18 cellular contexts compared by ENCODE assay signal in genomic region chr7:70720191-70720873, GRCh38.
A peak's percentile ranks its signal among the peaks of the same experiment; 100 is the strongest.
DNase-seq lines count a peak whose midpoint lies in the region; ATAC-seq, FAIRE-seq and TF ChIP-seq lines count a peak whose summit lies in the region.
"Had no signal": no experiment of that assay in that cellular context is flagged by ENCODE, and none has a peak within 500 bp of the region (broad histone marks: within the 10 kb centered on the region; RNA-seq: fewer than 3 reads in every experiment).

No MANE protein-coding gene starts in this region.

- H3K27me3 ChIP-seq in CD4-positive, alpha-beta T cell (ENCODE audit: control insufficient read depth, insufficient read depth, low read length), result no peaks in the 10 kb centered on the region
- no peaks in the 10 kb centered on the region for H3K27me3 ChIP-seq in GM12878 (replicated peaks in 1 of 2; ENCODE audit: control insufficient read depth in 2 of 2, insufficient read depth in 2 of 2, low read length in 1 of 2)
- H3K27me3 ChIP-seq: neutrophil, sigmoid colon had no signal

- no peak for TF ChIP-seq EP300 in GM12878 (IDR thresholded peaks at IDR 0.05; ENCODE audit: borderline replicate concordance in 1 of 2, control insufficient read depth in 1 of 2, low read depth in 2 of 2, low read length in 2 of 2)

- TF ChIP-seq POLR2A in GM12878 (IDR thresholded peaks at IDR 0.05; ENCODE audit: low read depth, low read length), result no peak

- peak overlapping the region; percentile 2 for H3K27ac Mint-ChIP-seq in CD4-positive, alpha-beta T cell
- H3K27ac Mint-ChIP-seq in natural killer cell, result peak overlapping the region; percentile 82 to 84
- peak overlapping the region in 1 of 2 donors; percentile 15 for H3K27ac Mint-ChIP-seq in T-cell
- H3K27ac Mint-ChIP-seq: activated naive CD4-positive, alpha-beta T cell treated with anti-CD3 and anti-CD28 coated beads for 36 hours had no signal

- no peaks in the 10 kb centered on the region for H3K9me3 Mint-ChIP-seq in CD4-positive, alpha-beta T cell
- H3K9me3 Mint-ChIP-seq in natural killer cell, result no peaks in the 10 kb centered on the region
- H3K9me3 Mint-ChIP-seq in T-cell, result peaks cover 0 to 4% (median 0%) of the 10 kb centered on the region in 3 donors
- H3K9me3 Mint-ChIP-seq: activated naive CD4-positive, alpha-beta T cell treated with anti-CD3 and anti-CD28 coated beads for 36 hours had no signal

- H3K36me3 Mint-ChIP-seq in CD4-positive, alpha-beta T cell (ENCODE audit: low read depth), result no peaks in the 10 kb centered on the region
- H3K36me3 Mint-ChIP-seq in natural killer cell (no peaks in the 10 kb centered on the region), T-cell (no peaks in the 10 kb centered on the region)

- FAIRE-seq in GM12878 (lab: Jason Lieb, UNC), result no peak
- FAIRE-seq: frontal cortex had no signal

- H2AFZ ChIP-seq in GM12878 (ENCODE audit: control insufficient read depth, low read depth, low read length), result peak overlapping the region; percentile 1; the same call in 1 of the 2 replicates

- no peak overlapping the region for H3K4me3 Mint-ChIP-seq in CD4-positive, alpha-beta T cell
- peak overlapping the region; percentile 76 for H3K4me3 Mint-ChIP-seq in natural killer cell
- H3K4me3 Mint-ChIP-seq in T-cell, result no peak overlapping the region
- H3K4me3 Mint-ChIP-seq: activated naive CD4-positive, alpha-beta T cell treated with anti-CD3 and anti-CD28 coated beads for 36 hours had no signal

- no peak overlapping the region for H3K4me3 ChIP-seq in GM12878
- H3K4me3 ChIP-seq: sigmoid colon had no signal

- no peaks in the 10 kb centered on the region for H3K27me3 Mint-ChIP-seq in CD4-positive, alpha-beta T cell
- H3K27me3 Mint-ChIP-seq in natural killer cell (ENCODE audit: low read depth in 2 of 2) (no peaks in the 10 kb centered on the region), T-cell (no peaks in the 10 kb centered on the region)

- H3K27ac ChIP-seq in CD4-positive, alpha-beta T cell (ENCODE audit: low read depth, low read length), result no peak overlapping the region
- H3K27ac ChIP-seq in GM12878 (ENCODE audit: control insufficient read depth, insufficient read depth), result peak overlapping the region; percentile 72
- H3K27ac ChIP-seq: HL-60, neutrophil, sigmoid colon had no signal

- peaks cover 0 to 3% of the 10 kb centered on the region in 2 experiments for H3K36me3 ChIP-seq in GM12878 (ENCODE audit: control insufficient read depth in 2 of 2, insufficient read depth in 2 of 2, low read length in 1 of 2)
- H3K36me3 ChIP-seq: neutrophil, sigmoid colon had no signal

- peaks cover 33% of the 10 kb centered on the region for H3K4me1 ChIP-seq in GM12878 (ENCODE audit: control insufficient read depth, insufficient read depth, low read length)
- H3K4me1 ChIP-seq: sigmoid colon had no signal

- H4K20me1 ChIP-seq in GM12878 (ENCODE audit: control insufficient read depth, insufficient read depth), result no peaks in the 10 kb centered on the region

- CTCF ChIA-PET in CD4-positive, alpha-beta T cell (lab: Charles Lee), result no interaction called here
- CTCF ChIA-PET in GM12878 (lab: Yijun Ruan, JAX) (interaction anchor here (0.7 to 8.3 kb wide), 11 partner anchors 9 to 64 kb away, joined by 3 to 131 read pairs (median 4); no protein-coding TSS in a partner anchor), T-cell (lab: Charles Lee) (interaction anchor here in 1 of 2 donors (0.5 kb wide), 1 partner anchor 76 kb away, joined by 9 read pairs; no protein-coding TSS in a partner anchor)

- peak overlapping the region; percentile 37; the same call in 1 of the 2 replicates for H3K9ac ChIP-seq in GM12878 (ENCODE audit: control insufficient read depth, insufficient read depth, low read length)

- peak; percentile 56 for TF ChIP-seq RAD21 in GM12878 (IDR thresholded peaks at IDR 0.05; ENCODE audit: insufficient read depth, low read depth, low read length)

- H3K4me2 ChIP-seq in GM12878 (ENCODE audit: control insufficient read depth, insufficient read depth), result peak overlapping the region; percentile 4; the same call in 1 of the 2 replicates

- no peaks in the 10 kb centered on the region for H3K9me3 ChIP-seq in CD4-positive, alpha-beta T cell (ENCODE audit: control insufficient read depth, low read length)
- no peaks in the 10 kb centered on the region for H3K9me3 ChIP-seq in GM12878 (replicated peaks; ENCODE audit: control insufficient read depth, insufficient read depth, low read length)
- H3K9me3 ChIP-seq: neutrophil, sigmoid colon had no signal

- peaks cover 77% of the 10 kb centered on the region for H3K79me2 ChIP-seq in GM12878 (ENCODE audit: control insufficient read depth, insufficient read depth, low read length)

- peaks cover 30% of the 10 kb centered on the region for H3K4me1 Mint-ChIP-seq in CD4-positive, alpha-beta T cell (ENCODE audit: low read depth)
- H3K4me1 Mint-ChIP-seq in natural killer cell, result peaks cover 78 to 84% of the 10 kb centered on the region in 2 donors
- H3K4me1 Mint-ChIP-seq in T-cell, result peaks cover 18 to 51% (median 38%) of the 10 kb centered on the region in 3 donors

- in situ Hi-C loops in GM12878 (cut with MboI), result no loop called here

- intact Hi-C loops in CD4-positive, alpha-beta T cell (cut with DNase I, micrococcal nuclease), result no loop called here
- intact Hi-C loops in GM12878 (cut with micrococcal nuclease; ENCODE audit: unreplicated experiment) (no loop called here), natural killer cell (cut with micrococcal nuclease) (no loop called here)

- POLR2A ChIA-PET in CD4-positive, alpha-beta T cell (lab: Charles Lee), result interaction anchor here (1.1 kb wide), 1 partner anchor 30 kb away, joined by 3 read pairs; no protein-coding TSS in a partner anchor
- POLR2A ChIA-PET in GM12878 (lab: Charles Lee) (interaction anchor here (0.6 to 2.1 kb wide), 7 partner anchors 10 to 57 kb away, joined by 3 to 7 read pairs (median 4); no protein-coding TSS in a partner anchor), T-cell (lab: Charles Lee) (no interaction called here)

- no peak for TF ChIP-seq CTCF in CD4-positive, alpha-beta T cell (IDR thresholded peaks at IDR 0.05)
- 0 out of 2 replicates have a peak, but pooled peaks have one; percentile 5 for TF ChIP-seq CTCF in GM12874 (IDR thresholded peaks at IDR 0.05; ENCODE audit: insufficient read depth, low read depth, low read length)
- TF ChIP-seq CTCF in GM12878 (IDR thresholded peaks at IDR 0.05 in 2 of 3, conservative IDR thresholded peaks at IDR 0.05 in 1 of 3; ENCODE audit: control insufficient read depth in 2 of 3, extremely low read depth in 1 of 3, insufficient read depth in 1 of 3, low read depth in 3 of 3, low read length in 3 of 3), result peak; percentile 12 to 23 (median 16); a peak in 2 of 6 replicates
- TF ChIP-seq CTCF in natural killer cell (IDR thresholded peaks at IDR 0.05), result no peak

- RAD21 ChIA-PET in GM12878 (lab: Charles Lee; ENCODE audit: unreplicated experiment), result interaction anchor here (0.8 to 11.9 kb wide), 10 partner anchors 10 to 56 kb away, joined by 3 to 125 read pairs (median 8); no protein-coding TSS in a partner anchor

- no peak for ATAC-seq in CD4-positive, alpha-beta T cell (ENCODE audit: poor library complexity)
- ATAC-seq in GM12878 (peak; percentile 13; the same call in 1 of the 3 replicates), natural killer cell (peak in 1 of 3 donors; percentile 35), T-cell (replicated peaks in 1 of 4) (no peak)
- no peak for ATAC-seq in activated CD4-positive, CD25-positive, alpha-beta regulatory T cell treated with anti-CD3 and anti-CD28 coated beads, Interleukin-2, amount 50 U/mL, for 24 hours

- SMC1A ChIA-PET in GM12878 (lab: Charles Lee; ENCODE audit: uncharacterized antibody, unreplicated experiment), result interaction anchor here (0.7 to 8.8 kb wide), 14 partner anchors 10 to 95 kb away, joined by 3 to 148 read pairs (median 6); no protein-coding TSS in a partner anchor

- no peak for DNase-seq in CD4-positive, alpha-beta T cell
- DNase-seq in GM12878 (ENCODE audit: low read depth, low spot score) (no peak), natural killer cell (no peak), NCI-H1694 (lab: John Stamatoyannopoulos, UW) (no peak), T-cell (no peak)
- DNase-seq in stimulated activated CD4-positive, alpha-beta T cell treated with anti-CD3 and anti-CD28 coated beads, Interleukin-2, amount 100 ng/mL, for 24 hours, result no peak
- DNase-seq: activated naive CD4-positive, alpha-beta T cell treated with anti-CD3 and anti-CD28 coated beads for 36 hours; DMS79 treated with DMSO at 0.1 percent for 48 hours; effector CD8-positive, alpha-beta T cell; KG1; sigmoid colon; stimulated activated CD4-positive, alpha-beta T cell treated with anti-CD3 and anti-CD28 coated beads, Interleukin-4, amount 100 ng/mL, for 1 hour; trophoblast cell had no signal

- no TSS peak for BruUV-seq in GM12878 (replicated peaks; lab: Mats Ljungman, UMichigan)

- 36% methylated on average over 7 of the region's 7 CpGs for WGBS in GM12878 (ENCODE audit: insufficient coverage, insufficient replicate concordance, low lambda C conversion rate, missing lambda C conversion rate)

TF ChIP-seq in GM12878, 131 proteins besides CTCF, POLR2A, EP300 and RAD21 (continues in another document):
- no peak for TF ChIP-seq IRF3 (IDR thresholded peaks at IDR 0.05)
- TF ChIP-seq SPI1 (IDR thresholded peaks at IDR 0.05; ENCODE audit: borderline replicate concordance, insufficient read depth, low read depth, low read length), result peak; percentile 69
- TF ChIP-seq NR2C2 (IDR thresholded peaks at IDR 0.05; ENCODE audit: borderline replicate concordance, control insufficient read depth, insufficient read length, low read depth), result no peak
- TF ChIP-seq SMC3 (IDR thresholded peaks at IDR 0.05; ENCODE audit: borderline replicate concordance, low read length), result peak; percentile 39; the same call in 1 of the 2 replicates
- TF ChIP-seq RCOR1 (conservative IDR thresholded peaks at IDR 0.05; ENCODE audit: low read depth, low read length), result no peak

Comparison
In these comparisons a context has a peak if more than half of its experiments do, and no peak if none do; other contexts are left out.
1. CTCF ChIP-seq: peak in GM12874 (single experiment) and GM12878 (3 of 3); none in CD4-positive, alpha-beta T cell (single experiment) and natural killer cell (single experiment).
2. POLR2A ChIA-PET loops: an anchor here in CD4-positive, alpha-beta T cell (1.1 kb wide) and GM12878 (0.6 to 2.1 kb wide); none called in T-cell.